Comparison of ENCODE assay signal across 8 cellular contexts in genomic region chrX:40153335-40154221, GRCh38. TPM values are rescaled to one million over a fixed set of nuclear protein-coding genes. Genes with fewer than 3 reads are reported as not detected.
DNase-seq lines count a peak whose midpoint lies in the region; ATAC-seq, FAIRE-seq and TF ChIP-seq lines count a peak whose summit lies in the region.

No MANE protein-coding gene starts in this region.

- H3K4me1 Mint-ChIP-seq in activated naive CD4-positive, alpha-beta T cell treated with anti-CD3 and anti-CD28 coated beads, Interleukin-2, amount 10 ng/mL, durations not matched to agents 7 days and 5 days: peaks cover 26% of the 10 kb centered on the region

- H3K36me3 Mint-ChIP-seq in activated naive CD4-positive, alpha-beta T cell treated with anti-CD3 and anti-CD28 coated beads, Interleukin-2, amount 10 ng/mL, durations not matched to agents 7 days and 5 days: no peaks in the 10 kb centered on the region

- H3K27me3 ChIP-seq in OCI-LY1 (ENCODE audit: insufficient read depth, low read length) (no peaks in the 10 kb centered on the region), pancreas (peaks cover 0 to 4% (median 1%) of the 10 kb centered on the region in 4 donors)

- H2AFZ ChIP-seq in OCI-LY1 (ENCODE audit: low read length): no peak overlapping the region

- H3K27ac ChIP-seq in OCI-LY1 (ENCODE audit: low read depth, low read length, poor library complexity, severe bottlenecking) (peak overlapping the region; percentile 88), pancreas (peak overlapping the region; percentile 65 to 73 (median 68))

- DNase-seq in NCI-H2196 (lab: John Stamatoyannopoulos, UW; ENCODE audit: unreplicated experiment): peak; percentile 42
- no peak for DNase-seq in NCI-H2196 treated with DMSO at 0.1 percent for 48 hours (lab: John Stamatoyannopoulos, UW; ENCODE audit: unreplicated experiment)
- DNase-seq in activated naive CD4-positive, alpha-beta T cell treated with anti-CD3 and anti-CD28 coated beads, Interleukin-2, amount 10 ng/mL, durations not matched to agents 7 days and 5 days: peak; percentile 72
- DNase-seq in Right ventricle myocardium inferior (ENCODE audit: missing footprints): peak; percentile 84
- peak in 5 of 6 donors; percentile 51 to 78 (median 71) for DNase-seq in pancreas

- intact Hi-C loops in Right ventricle myocardium inferior (cut with DNase I) (loop anchor here (2.0 to 5.0 kb wide), 5 partner anchors 21 to 416 kb away; no protein-coding TSS in a partner anchor), pancreas (cut with DNase I) (loop anchor here in 1 of 3 donors (10.0 kb wide), 1 partner anchor 49 kb away; no protein-coding TSS in a partner anchor)

- TF ChIP-seq CTCF in OCI-LY1 (IDR thresholded peaks at IDR 0.05; ENCODE audit: low read length) (no peak), pancreas (IDR thresholded peaks at IDR 0.05) (no peak)

- H3K4me2 ChIP-seq in OCI-LY1 (ENCODE audit: low read length): peak overlapping the region; percentile 82

- peak overlapping the region; percentile 75 for H3K4me3 Mint-ChIP-seq in activated naive CD4-positive, alpha-beta T cell treated with anti-CD3 and anti-CD28 coated beads, Interleukin-2, amount 10 ng/mL, durations not matched to agents 7 days and 5 days

- no peaks in the 10 kb centered on the region for H3K9me3 ChIP-seq in OCI-LY1 (ENCODE audit: low read length)
- H3K9me3 ChIP-seq in pancreas: no peaks in the 10 kb centered on the region

- ATAC-seq in HG02798 (IDR thresholded peaks at IDR 0.05; ENCODE audit: poor library complexity, unreplicated experiment) (peak; percentile 60), Right ventricle myocardium inferior (peak; percentile 15), pancreas (peak; percentile 36 to 56 (median 40)), HG02981 (IDR thresholded peaks at IDR 0.05; ENCODE audit: unreplicated experiment) (no peak)

- H3K36me3 ChIP-seq in OCI-LY1 (ENCODE audit: insufficient read depth, low read length) (no peaks in the 10 kb centered on the region), pancreas (no peaks in the 10 kb centered on the region)

- H3K4me3 ChIP-seq in OCI-LY1 (ENCODE audit: low read depth, low read length, poor library complexity, severe bottlenecking) (peak overlapping the region; percentile 63), pancreas (peak overlapping the region; percentile 15 to 47 (median 31))

- H4K20me1 ChIP-seq in OCI-LY1 (ENCODE audit: insufficient read depth, low read length): no peaks in the 10 kb centered on the region

- no peak for FAIRE-seq in pancreas (lab: Jason Lieb, UNC)

- H3K27ac Mint-ChIP-seq in activated naive CD4-positive, alpha-beta T cell treated with anti-CD3 and anti-CD28 coated beads, Interleukin-2, amount 10 ng/mL, durations not matched to agents 7 days and 5 days: peak overlapping the region; percentile 45

- no peaks in the 10 kb centered on the region for H3F3A ChIP-seq in OCI-LY1 (ENCODE audit: insufficient read depth, low read length)

- peaks cover 32% of the 10 kb centered on the region for H3K27me3 Mint-ChIP-seq in activated naive CD4-positive, alpha-beta T cell treated with anti-CD3 and anti-CD28 coated beads, Interleukin-2, amount 10 ng/mL, durations not matched to agents 7 days and 5 days

- H3K9me3 Mint-ChIP-seq in activated naive CD4-positive, alpha-beta T cell treated with anti-CD3 and anti-CD28 coated beads, Interleukin-2, amount 10 ng/mL, durations not matched to agents 7 days and 5 days: no peaks in the 10 kb centered on the region

- CTCF ChIA-PET in activated naive CD4-positive, alpha-beta T cell treated with anti-CD3 and anti-CD28 coated beads, Interleukin-2, amount 10 ng/mL, durations not matched to agents 7 days and 5 days (lab: Charles Lee): interaction anchor here (1.3 to 1.9 kb wide), 2 partner anchors 15 to 17 kb away, joined by 3 to 4 read pairs; no protein-coding TSS in a partner anchor

- WGBS in pancreas, 2 donors: 0 to 1% methylated on average over 54 to 67 of the region's 68 CpGs

- H3K9me2 ChIP-seq in OCI-LY1 (ENCODE audit: low read depth, low read length): no peaks in the 10 kb centered on the region

- no peaks in the 10 kb centered on the region for H3K79me2 ChIP-seq in OCI-LY1 (ENCODE audit: insufficient read depth, low read length)

- peak overlapping the region; percentile 79 for H3K9ac ChIP-seq in OCI-LY1 (ENCODE audit: low read length)

- H3K4me1 ChIP-seq in OCI-LY1 (ENCODE audit: insufficient read depth, low read length, severe bottlenecking) (peaks cover 56% of the 10 kb centered on the region), pancreas (peaks cover 0 to 3% (median 0%) of the 10 kb centered on the region in 3 donors)

RNA-seq across cellular contexts. Expression of gene BCOR, which starts 55.8 kb away (rescaled TPM):
- 16.9 TPM for total RNA-seq in Right ventricle myocardium inferior
- total RNA-seq in pancreas: 10 to 100 TPM in 5 of 6 donors, 1 to 10 TPM in 1; 9.8 to 18.4 (median 13.2) TPM
- 10 to 100 TPM in 1 of 2 donors, 1 to 10 TPM in 1; 6.3 to 14.3 TPM for polyA plus RNA-seq in pancreas
